Comparison of ENCODE assay signal across 11 cellular contexts in genomic region chr9:137055385-137056364, GRCh38. TPM values are rescaled to one million over a fixed set of nuclear protein-coding genes. Genes with fewer than 3 reads are reported as not detected.
A peak's percentile ranks its signal among the peaks of the same experiment; 100 is the strongest.
DNase-seq lines count a peak whose midpoint lies in the region; ATAC-seq and TF ChIP-seq lines count a peak whose summit lies in the region.
"Had no signal": no experiment of that assay in that cellular context is flagged by ENCODE, and none has a peak within 500 bp of the region (broad histone marks: within the 10 kb centered on the region; RNA-seq: fewer than 3 reads in every experiment).

No MANE protein-coding gene starts in this region.

- H3K27me3 Mint-ChIP-seq in activated naive CD4-positive, alpha-beta T cell treated with anti-CD3 and anti-CD28 coated beads, Interleukin-2, amount 50 U/mL, for 24 hours = peaks cover 1% of the 10 kb centered on the region
- H3K27me3 Mint-ChIP-seq: memory B cell had no signal

- H3K4me1 Mint-ChIP-seq in activated naive CD4-positive, alpha-beta T cell treated with anti-CD3 and anti-CD28 coated beads, Interleukin-2, amount 50 U/mL, for 24 hours = no peaks in the 10 kb centered on the region
- H3K4me1 Mint-ChIP-seq: memory B cell had no signal

- TF ChIP-seq CTCF in lung (IDR thresholded peaks at IDR 0.05; ENCODE audit: control extremely low read depth, extremely low read depth) = no peak
- TF ChIP-seq CTCF in vagina (IDR thresholded peaks at IDR 0.05) = no peak

- 46 to 63% methylated on average over 28 of the region's 28 CpGs for WGBS in lung, 2 donors

- H3K27me3 ChIP-seq in lung (ENCODE audit: control insufficient read depth, insufficient read depth) = peaks cover 4% of the 10 kb centered on the region
- no peaks in the 10 kb centered on the region for H3K27me3 ChIP-seq in vagina

- H3K36me3 Mint-ChIP-seq in activated naive CD4-positive, alpha-beta T cell treated with anti-CD3 and anti-CD28 coated beads, Interleukin-2, amount 50 U/mL, for 24 hours = no peaks in the 10 kb centered on the region
- H3K36me3 Mint-ChIP-seq: memory B cell had no signal

- no peak for TF ChIP-seq POLR2A in vagina (IDR thresholded peaks at IDR 0.05)

- H3K4me1 ChIP-seq in lung (ENCODE audit: control insufficient read depth in 2 of 2, insufficient read depth in 2 of 2, low read length in 2 of 2) (peaks cover 0 to 12% of the 10 kb centered on the region in 2 donors), vagina (peaks cover 36% of the 10 kb centered on the region)

- no peak overlapping the region for H3K4me3 ChIP-seq in lung
- peak overlapping the region in 1 of 2 donors; percentile 22 for H3K4me3 ChIP-seq in vagina
- H3K4me3 ChIP-seq: tibial artery had no signal

- no peaks in the 10 kb centered on the region for H3K36me3 ChIP-seq in lung (ENCODE audit: control insufficient read depth in 2 of 2, insufficient read depth in 2 of 2, low read length in 2 of 2)
- no peaks in the 10 kb centered on the region for H3K36me3 ChIP-seq in vagina
- H3K36me3 ChIP-seq: tibial artery had no signal

- no peak for DNase-seq in activated naive CD4-positive, alpha-beta T cell treated with anti-CD3 and anti-CD28 coated beads, Interleukin-2, amount 50 U/mL, for 16 hours
- DNase-seq in lung (ENCODE audit: low spot score) (peak; percentile 61), vagina (ENCODE audit: extremely low spot score in 2 of 2) (no peak), GM19238 (ENCODE audit: insufficient read length, low spot score) (no peak), HCEC 1CT (no peak)
- DNase-seq in effector CD8-positive, alpha-beta T cell (lab: John Stamatoyannopoulos, UW) = no peak
- DNase-seq: NCI-H526 had no signal

- intact Hi-C loops in vagina (cut with DNase I) = no loop called here

- ATAC-seq in lung (ENCODE audit: insufficient read depth, low FRiP score) = no peak

- peak overlapping the region; percentile 72 for H3K27ac Mint-ChIP-seq in activated naive CD4-positive, alpha-beta T cell treated with anti-CD3 and anti-CD28 coated beads, Interleukin-2, amount 50 U/mL, for 24 hours
- H3K27ac Mint-ChIP-seq: memory B cell had no signal

- H3K9me3 ChIP-seq in lung (ENCODE audit: control insufficient read depth in 2 of 2, insufficient read depth in 1 of 2, low read length in 1 of 2) (no peaks in the 10 kb centered on the region), vagina (no peaks in the 10 kb centered on the region)
- H3K9me3 ChIP-seq: tibial artery had no signal

- H3K27ac ChIP-seq in cingulate gyrus (ENCODE audit: low read depth, low read length) = peak overlapping the region; percentile 69
- H3K27ac ChIP-seq in lung (ENCODE audit: low read depth in 1 of 2, low read length in 1 of 2) = no peak overlapping the region
- H3K27ac ChIP-seq in vagina = peak overlapping the region; percentile 59
- H3K27ac ChIP-seq: tibial artery had no signal

- H3K9me3 Mint-ChIP-seq in activated naive CD4-positive, alpha-beta T cell treated with anti-CD3 and anti-CD28 coated beads, Interleukin-2, amount 50 U/mL, for 24 hours = no peaks in the 10 kb centered on the region
- H3K9me3 Mint-ChIP-seq: memory B cell had no signal

- H3K4me3 Mint-ChIP-seq in activated naive CD4-positive, alpha-beta T cell treated with anti-CD3 and anti-CD28 coated beads, Interleukin-2, amount 50 U/mL, for 24 hours = no peak overlapping the region
- H3K4me3 Mint-ChIP-seq: memory B cell had no signal

RNA-seq across cellular contexts. Expression of gene ENTPD2, which starts 1.8 kb away (rescaled TPM):
- total RNA-seq in lung (1 to 10 TPM; 1.8 to 3.2 TPM), vagina (4.9 TPM)
- under 1 TPM; 0.39 to 0.53 TPM for polyA plus RNA-seq in lung

RNA-seq across cellular contexts. Expression of gene NPDC1, which starts 9.7 kb away (rescaled TPM):
- total RNA-seq in lung (10 to 100 TPM; 28.7 to 99.3 TPM), vagina (67.5 TPM)
- 10 to 100 TPM; 49.0 to 87.5 TPM for polyA plus RNA-seq in lung

RNA-seq across cellular contexts. Expression of gene SAPCD2, which starts 14.7 kb away (rescaled TPM):
- total RNA-seq in lung (1 to 10 TPM; 1.4 to 1.7 TPM), vagina (2.7 TPM)
- polyA plus RNA-seq in lung = 1 to 10 TPM; 1.3 to 2.1 TPM

RNA-seq across cellular contexts. Expression of gene UAP1L1, which starts 21.6 kb away (rescaled TPM):
- total RNA-seq in lung (10 to 100 TPM; 12.2 to 35.5 TPM), vagina (13.3 TPM)
- 10 to 100 TPM; 14.5 to 19.7 TPM for polyA plus RNA-seq in lung

RNA-seq across cellular contexts. Expression of gene FUT7, which starts 23.8 kb away (rescaled TPM):
- total RNA-seq in lung = 1 to 10 TPM in 1 of 2 donors, under 1 TPM in 1; 0.37 to 1.0 TPM
- polyA plus RNA-seq in lung = 1 to 10 TPM in 1 of 2 donors, under 1 TPM in 1; 0.45 to 5.5 TPM
- not detected for total RNA-seq in vagina

Comparison
In these comparisons a context has a peak if more than half of its experiments do, and no peak if none do; other contexts are left out.
1. H3K27ac ChIP-seq: peak in cingulate gyrus (single experiment) and vagina (single experiment); none in lung (0 of 2).